14 cellular contexts compared by ENCODE assay signal in the genomic region with DNA sequence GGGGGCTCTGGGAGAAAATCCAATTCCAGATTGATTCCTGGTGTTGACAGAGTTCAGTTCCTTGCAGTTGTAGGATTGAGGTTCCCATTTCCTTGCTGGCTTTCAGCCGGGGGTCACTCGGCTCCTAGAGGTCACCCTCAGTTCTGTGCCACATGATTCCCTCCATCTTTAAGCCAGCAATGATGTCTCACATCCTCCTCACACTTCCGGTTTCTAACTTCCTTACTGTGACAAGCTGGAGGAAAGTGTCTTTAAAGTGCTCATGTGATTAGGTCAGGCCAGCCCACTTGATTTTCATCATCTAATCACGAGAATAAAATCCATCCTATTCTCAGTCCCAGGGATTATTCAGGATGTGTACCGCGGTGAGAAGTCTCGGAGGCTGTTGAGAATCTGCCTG. TPM values are rescaled to one million over a fixed set of nuclear protein-coding genes. Genes with fewer than 3 reads are reported as not detected.
DNase-seq lines count a peak whose midpoint lies in the region; ATAC-seq, FAIRE-seq and TF ChIP-seq lines count a peak whose summit lies in the region.
"Had no signal": no experiment of that assay in that cellular context is flagged by ENCODE, and none has a peak within 500 bp of the region (broad histone marks: within the 10 kb centered on the region; RNA-seq: fewer than 3 reads in every experiment).

No MANE protein-coding gene starts in this region.

- H4K20me1 ChIP-seq in H1 (replicated peaks in 1 of 2; ENCODE audit: control insufficient read depth in 1 of 2, insufficient read depth in 2 of 2, low read length in 2 of 2), result no peaks in the 10 kb centered on the region

- no peak overlapping the region for H2BK5ac ChIP-seq in H1 (ENCODE audit: low read depth, low read length)

- 91% methylated on average over 7 of the region's 7 CpGs; no CpG with 5 or more reads in 1 of the 2 experiments for WGBS in H1 (ENCODE audit: extremely low coverage in 1 of 2, insufficient coverage in 1 of 2, insufficient read length in 1 of 2, insufficient replicate concordance in 2 of 2, low coverage in 1 of 2, low lambda C conversion rate in 2 of 2, missing lambda C conversion rate in 1 of 2), 2 experiments

- POLR2A ChIA-PET in H1 (lab: Charles Lee; ENCODE audit: partially characterized antibody), result no interaction called here

- no peak overlapping the region for H3K56ac ChIP-seq in H1 (replicated peaks; ENCODE audit: insufficient read length, low read depth, low read length)

- TF ChIP-seq EP300 in H1 (IDR thresholded peaks at IDR 0.05; ENCODE audit: borderline replicate concordance in 1 of 2, low read depth in 2 of 2, low read length in 2 of 2), result no peak

- H3K79me1 ChIP-seq in H1 (ENCODE audit: low read depth, low read length), result no peaks in the 10 kb centered on the region

- H3K23me2 ChIP-seq in H1 (ENCODE audit: low read depth, low read length), result no peaks in the 10 kb centered on the region

- no peak overlapping the region for H4K5ac ChIP-seq in H1 (ENCODE audit: insufficient read length, low read depth, low read length)

- no peak for TF ChIP-seq POLR2A in H1 (IDR thresholded peaks at IDR 0.05; ENCODE audit: control extremely low read depth in 1 of 2, low read depth in 2 of 2, low read length in 2 of 2)

- H3K36me3 ChIP-seq in H1 (ENCODE audit: control insufficient read depth in 2 of 4, insufficient read depth in 4 of 4, low read length in 3 of 4), result no peaks in the 10 kb centered on the region

- no peak overlapping the region for H3K4me3 ChIP-seq in H1 (ENCODE audit: extremely low read depth in 1 of 4, insufficient read depth in 2 of 4, low read depth in 3 of 4, low read length in 4 of 4)

- H2BK15ac ChIP-seq in H1 (ENCODE audit: low read length), result no peak overlapping the region

- H2BK20ac ChIP-seq in H1 (ENCODE audit: low read length), result no peak overlapping the region

- no peaks in the 10 kb centered on the region for H3K27me3 ChIP-seq in H1 (replicated peaks in 1 of 4; ENCODE audit: control insufficient read depth in 3 of 4, extremely low read depth in 1 of 4, insufficient read depth in 3 of 4, low read length in 3 of 4)

- H4K8ac ChIP-seq in H1 (ENCODE audit: extremely low read depth, insufficient read depth, low read length), result no peak overlapping the region

- no peak for TF ChIP-seq RAD21 in H1 (IDR thresholded peaks at IDR 0.05 in 1 of 2, conservative IDR thresholded peaks at IDR 0.05 in 1 of 2; ENCODE audit: low read depth in 2 of 2, low read length in 2 of 2)

- no peak overlapping the region for H3K4ac ChIP-seq in H1 (replicated peaks; ENCODE audit: insufficient read length, low read depth, low read length)

- H3K79me2 ChIP-seq in H1 (ENCODE audit: control insufficient read depth in 1 of 2, insufficient read depth in 2 of 2, low read length in 2 of 2), result no peaks in the 10 kb centered on the region

- no peak overlapping the region for H3K18ac ChIP-seq in H1 (ENCODE audit: extremely low read depth, low read length)

- ATAC-seq in GM18858 (IDR thresholded peaks at IDR 0.05; ENCODE audit: unreplicated experiment) (peak; percentile 58), GM21723 (IDR thresholded peaks at IDR 0.05; ENCODE audit: unreplicated experiment) (peak; percentile 65), HG03571 (IDR thresholded peaks at IDR 0.05; ENCODE audit: unreplicated experiment) (peak; percentile 65), GM18502 (IDR thresholded peaks at IDR 0.05; ENCODE audit: poor library complexity, unreplicated experiment) (no peak)

- H3K14ac ChIP-seq in H1 (ENCODE audit: insufficient read length), result no peak overlapping the region

- no peak overlapping the region for H4K91ac ChIP-seq in H1 (replicated peaks; ENCODE audit: insufficient read length, low read length)

- CTCF ChIA-PET in H1 (lab: Charles Lee; ENCODE audit: partially characterized antibody), result interaction anchor here (0.6 to 10.1 kb wide), 5 partner anchors 9 to 1179 kb away, joined by 3 to 161 read pairs (median 4); no protein-coding TSS in a partner anchor

- no peak overlapping the region for H2AK5ac ChIP-seq in H1 (ENCODE audit: low read depth, low read length)

- H3K9me3 ChIP-seq in H1 (ENCODE audit: insufficient read depth in 2 of 2, low read depth in 1 of 2, low read length in 1 of 2), result no peaks in the 10 kb centered on the region

- H3K9ac ChIP-seq in H1 (replicated peaks in 1 of 4; ENCODE audit: extremely low read depth in 1 of 4, low read depth in 3 of 4, low read length in 3 of 4), result no peak overlapping the region

- H3K4me2 ChIP-seq in H1 (ENCODE audit: insufficient read depth in 1 of 2, low read depth in 2 of 2, low read length in 2 of 2), result no peak overlapping the region

- H3K27ac ChIP-seq in H1 (ENCODE audit: low read depth, low read length), result no peak overlapping the region

- no peak overlapping the region for H2BK120ac ChIP-seq in H1 (replicated peaks; ENCODE audit: low read depth, low read length)

- TF ChIP-seq CTCF in H1 (IDR thresholded peaks at IDR 0.05; ENCODE audit: control extremely low read depth in 1 of 3, insufficient read depth in 1 of 3, low read depth in 1 of 3, low read length in 3 of 3), result no peak

- H2BK12ac ChIP-seq in H1 (ENCODE audit: low read depth, low read length), result no peak overlapping the region

- H3K4me1 ChIP-seq in H1 (replicated peaks in 1 of 4; ENCODE audit: control insufficient read depth in 3 of 4, insufficient read depth in 4 of 4, low read length in 3 of 4), result no peaks in the 10 kb centered on the region

- FAIRE-seq in H1 (lab: Jason Lieb, UNC), result no peak

- H3K23ac ChIP-seq in H1 (ENCODE audit: insufficient read length), result no peak overlapping the region

- peak overlapping the region; percentile 83; the same call in 1 of the 2 replicates for H2AFZ ChIP-seq in H1 (ENCODE audit: low read length)

- no peak for DNase-seq in H1 (ENCODE audit: low read depth in 1 of 2, low spot score in 2 of 2)
- no peak for DNase-seq in epidermal melanocyte (ENCODE audit: insufficient read length, low spot score)
- DNase-seq in AG20443 (ENCODE audit: low spot score), result no peak
- no peak for DNase-seq in activated naive CD4-positive, alpha-beta T cell (lab: John Stamatoyannopoulos, UW)
- DNase-seq: activated CD4-positive, alpha-beta T cell treated with anti-CD3 and anti-CD28 coated beads, Interleukin-2, amount 50 U/mL, for 4 hours; NCI-H345; stimulated activated CD4-positive, alpha-beta T cell treated with anti-CD3 and anti-CD28 coated beads, Interleukin-4, amount 100 ng/mL, for 1 hour had no signal

TF ChIP-seq in H1, 55 proteins besides CTCF, POLR2A, EP300 and RAD21:
- no peak for TF ChIP-seq POU5F1 (IDR thresholded peaks at IDR 0.05; ENCODE audit: low read depth, low read length)
- TF ChIP-seq RXRA (IDR thresholded peaks at IDR 0.05; ENCODE audit: insufficient read depth, low read depth, low read length), result no peak
- no peak for TF ChIP-seq GTF2F1 (IDR thresholded peaks at IDR 0.05; ENCODE audit: borderline replicate concordance, low read depth, low read length)
- no peak for TF ChIP-seq RBBP5 (IDR thresholded peaks at IDR 0.05; ENCODE audit: borderline replicate concordance, low read depth, low read length)
- no peak for TF ChIP-seq CEBPB (IDR thresholded peaks at IDR 0.05; ENCODE audit: low read depth, low read length)
- no peak for TF ChIP-seq SAP30 (IDR thresholded peaks at IDR 0.05; ENCODE audit: insufficient read depth, insufficient replicate concordance, low read length)
- no peak for TF ChIP-seq KDM1A (IDR thresholded peaks at IDR 0.05; ENCODE audit: borderline replicate concordance, low read length)
- TF ChIP-seq CHD1 (IDR thresholded peaks at IDR 0.05; ENCODE audit: low read depth, low read length), result no peak
- no peak for TF ChIP-seq BRCA1 (IDR thresholded peaks at IDR 0.05; ENCODE audit: low read depth, low read length)
- no peak for TF ChIP-seq SRF (IDR thresholded peaks at IDR 0.05; ENCODE audit: low read depth, low read length)
- TF ChIP-seq RNF2 (IDR thresholded peaks at IDR 0.05; ENCODE audit: borderline replicate concordance, low read depth, low read length, missing control alignments, poor library complexity, severe bottlenecking), result no peak
TF ChIP-seq in H1: peak in this region for 0.

RNA-seq across cellular contexts. Expression of a gene that starts 19.5 kb away (rescaled TPM):
- total RNA-seq in H1 (2021; fragmentation: NEBNext Ultra II Directional; extraction: Animal tissue kit (Norgen Biotek cat#: 25700)), result not detected in 2 replicates
- not detected in 2 replicates for polyA plus RNA-seq in H1 (2011; rRNA removed)
- not detected for polyA plus RNA-seq in H1 (2011; cell fraction: cytosol; rRNA removed)
- not detected for polyA plus RNA-seq in H1 (2011; cell fraction: nucleus; rRNA removed)
- polyA plus RNA-seq in H1 (2012, experiment 1 of 2), result not detected in 4 replicates
- not detected for polyA plus RNA-seq in H1 (2012, experiment 2 of 2)
- polyA plus RNA-seq in H1 (2013, experiment 1 of 2), result not detected
- not detected for polyA plus RNA-seq in H1 (2013, experiment 2 of 2)
- polyA minus RNA-seq in H1 (2011; rRNA and poly(A)+ RNA removed), result not detected in 2 replicates
- polyA minus RNA-seq in H1 (2011; cell fraction: cytosol; rRNA and poly(A)+ RNA removed), result not detected
- polyA minus RNA-seq in H1 (2011; cell fraction: nucleus; rRNA and poly(A)+ RNA removed), result not detected
- total RNA-seq: chondrocyte, fibroblast of lung, pulmonary artery endothelial cell had no signal
- polyA plus RNA-seq: fibroblast of lung had no signal
